ENCODE assay signal across 9 cellular contexts in genomic region chr6:170459451-170459850, GRCh38.
A peak's percentile ranks its signal among the peaks of the same experiment; 100 is the strongest.
DNase-seq lines count a peak whose midpoint lies in the region; ATAC-seq, FAIRE-seq and TF ChIP-seq lines count a peak whose summit lies in the region.
"Had no signal": no experiment of that assay in that cellular context is flagged by ENCODE, and none has a peak within 500 bp of the region (broad histone marks: within the 10 kb centered on the region; RNA-seq: fewer than 3 reads in every experiment).

No MANE protein-coding gene starts in this region.

- H3K27me3 Mint-ChIP-seq in astrocyte (ENCODE audit: low read depth, unreplicated experiment), result peaks cover 50% of the 10 kb centered on the region
- peaks cover 9% of the 10 kb centered on the region for H3K27me3 Mint-ChIP-seq in progenitor cell of endocrine pancreas

- H2BK15ac ChIP-seq in IMR-90 (ENCODE audit: low read depth, low read length), result peak overlapping the region; percentile 56; the same call in 1 of the 3 replicates

- peak overlapping the region; percentile 69 for H3K4ac ChIP-seq in IMR-90 (ENCODE audit: low read depth, low read length)

- no peaks in the 10 kb centered on the region for H3K36me3 Mint-ChIP-seq in astrocyte (ENCODE audit: low read depth, unreplicated experiment)
- H3K36me3 Mint-ChIP-seq in progenitor cell of endocrine pancreas (ENCODE audit: insufficient read depth), result no peaks in the 10 kb centered on the region

- H4K5ac ChIP-seq in IMR-90 (ENCODE audit: low read depth, low read length), result no peak overlapping the region; the same call in 1 of the 2 replicates

- ATAC-seq in IMR-90 (ENCODE audit: low read depth) (peak; percentile 78), psoas muscle (no peak)

- 0 out of 2 replicates have a peak overlapping the region, but pooled peaks have one; percentile 28 for H3K9ac ChIP-seq in IMR-90 (ENCODE audit: low read depth, low read length)
- H3K9ac ChIP-seq in astrocyte (ENCODE audit: low read length), result no peak overlapping the region
- H3K9ac ChIP-seq: KMS-11 had no signal

- intact Hi-C loops in IMR-90 (cut with micrococcal nuclease), result no loop called here
- intact Hi-C loops in psoas muscle (cut with DNase I), result no loop called here

- peak overlapping the region; percentile 76 for H2AK9ac ChIP-seq in IMR-90 (replicated peaks; ENCODE audit: low read depth, low read length, poor library complexity)

- no peaks in the 10 kb centered on the region for H3K79me2 ChIP-seq in astrocyte (ENCODE audit: insufficient read depth, low read length)

- 0 out of 2 replicates have a peak overlapping the region, but pooled peaks have one; percentile 59 for H3K23ac ChIP-seq in IMR-90 (ENCODE audit: low read depth, low read length)

- H3K27me3 ChIP-seq in IMR-90 (ENCODE audit: control insufficient read depth, insufficient read depth, low read length) (peaks cover 1% of the 10 kb centered on the region; the same call in 1 of the 2 replicates), astrocyte (ENCODE audit: insufficient read depth, low read length) (no peaks in the 10 kb centered on the region), psoas muscle (ENCODE audit: insufficient read depth in 3 of 3, low read length in 2 of 3) (no peaks in the 10 kb centered on the region)

- dilution Hi-C loops in IMR-90 (cut with HindIII; ENCODE audit: low sequenced_read_pairs, unreplicated experiment), result no loop called here

- BruUV-seq in IMR-90 (replicated peaks; lab: Mats Ljungman, UMichigan), result no TSS peak

- no peak for TF ChIP-seq POLR2A in IMR-90 (IDR thresholded peaks at IDR 0.05; ENCODE audit: low read depth, low read length)

- no peak overlapping the region; the same call in 1 of the 2 replicates for H2BK20ac ChIP-seq in IMR-90 (ENCODE audit: low read depth, low read length)

- H2BK5ac ChIP-seq in IMR-90 (ENCODE audit: low read depth, low read length, poor library complexity, severe bottlenecking), result no peak overlapping the region

- H4K8ac ChIP-seq in IMR-90 (ENCODE audit: low read depth in 2 of 2, low read length in 2 of 2), result peak overlapping the region in 1 of 2 experiments; percentile 69; a peak in 1 of 4 replicates

- peak overlapping the region; percentile 52; the same call in 1 of the 2 replicates for H2BK120ac ChIP-seq in IMR-90 (ENCODE audit: low read depth, low read length)

- no peak overlapping the region for H4K91ac ChIP-seq in IMR-90 (ENCODE audit: insufficient read depth, low read depth, low read length)

- WGBS in IMR-90 (ENCODE audit: extremely low coverage in 2 of 2, insufficient read length in 1 of 2), 2 experiments, result 9% methylated on average over 4 of the region's 6 CpGs; no CpG with 5 or more reads in 1 of the 2 experiments
- WGBS in psoas muscle, 3 donors, result 49 to 59% (median 54%) methylated on average over 6 of the region's 6 CpGs

- H3K36me3 ChIP-seq in IMR-90 (ENCODE audit: control insufficient read depth, insufficient read depth, low read length), result no peaks in the 10 kb centered on the region
- no peaks in the 10 kb centered on the region for H3K36me3 ChIP-seq in astrocyte (ENCODE audit: insufficient read depth, low read length)
- no peaks in the 10 kb centered on the region for H3K36me3 ChIP-seq in psoas muscle (ENCODE audit: insufficient read depth in 1 of 2, low read depth in 1 of 2)

- no peaks in the 10 kb centered on the region for H3K9me3 Mint-ChIP-seq in astrocyte (ENCODE audit: unreplicated experiment)
- no peaks in the 10 kb centered on the region for H3K9me3 Mint-ChIP-seq in progenitor cell of endocrine pancreas (ENCODE audit: low read depth)

- H3K4me3 ChIP-seq in IMR-90 (ENCODE audit: insufficient read depth, low read depth, low read length), result peak overlapping the region; percentile 47
- no peak overlapping the region for H3K4me3 ChIP-seq in astrocyte (ENCODE audit: insufficient read depth, low read depth, low read length)
- no peak overlapping the region for H3K4me3 ChIP-seq in psoas muscle

- no peak overlapping the region for H2AK5ac ChIP-seq in IMR-90 (ENCODE audit: low read depth, low read length)

- H3K9me3 ChIP-seq in IMR-90 (ENCODE audit: control insufficient read depth, insufficient read depth, low read length) (no peaks in the 10 kb centered on the region), astrocyte (ENCODE audit: insufficient read depth, low read depth, low read length) (no peaks in the 10 kb centered on the region), psoas muscle (no peaks in the 10 kb centered on the region)

- H3K4me1 Mint-ChIP-seq in astrocyte (ENCODE audit: low read depth, unreplicated experiment) (peaks cover 15% of the 10 kb centered on the region), progenitor cell of endocrine pancreas (ENCODE audit: low read depth) (peaks cover 6% of the 10 kb centered on the region)

- H3K4me1 ChIP-seq in IMR-90 (ENCODE audit: control insufficient read depth, insufficient read depth, low read length) (peaks cover 1% of the 10 kb centered on the region; the same call in 1 of the 2 replicates), astrocyte (ENCODE audit: insufficient read depth, low read length) (peaks cover 11% of the 10 kb centered on the region), psoas muscle (no peaks in the 10 kb centered on the region)

- 0 out of 2 replicates have a peak overlapping the region, but pooled peaks have one; percentile 17 for H3K18ac ChIP-seq in IMR-90 (ENCODE audit: low read depth, low read length)

- H2AFZ ChIP-seq in IMR-90 (replicated peaks; ENCODE audit: low read length, poor library complexity), result peak overlapping the region; percentile 93
- H2AFZ ChIP-seq in astrocyte (ENCODE audit: low read depth, low read length), result peak overlapping the region; percentile 18

- no peak overlapping the region for H3K56ac ChIP-seq in IMR-90 (ENCODE audit: extremely low read depth, insufficient read depth, low read length)

- TF ChIP-seq CTCF in GM20000 (IDR thresholded peaks at IDR 0.05; ENCODE audit: extremely low read depth, missing control alignments), result no peak
- no peak for TF ChIP-seq CTCF in IMR-90 (conservative IDR thresholded peaks at IDR 0.05; ENCODE audit: low read depth, low read length)
- no peak for TF ChIP-seq CTCF in astrocyte (IDR thresholded peaks at IDR 0.05; ENCODE audit: insufficient read depth, low read depth, low read length)
- no peak for TF ChIP-seq CTCF in psoas muscle (IDR thresholded peaks at IDR 0.05)
- no peak for TF ChIP-seq CTCF in progenitor cell of endocrine pancreas (IDR thresholded peaks at IDR 0.05; ENCODE audit: unreplicated experiment)

- H4K20me1 ChIP-seq in IMR-90 (ENCODE audit: insufficient read depth, low read length) (no peaks in the 10 kb centered on the region), astrocyte (ENCODE audit: insufficient read depth, low read length) (no peaks in the 10 kb centered on the region)

- H3K4me3 Mint-ChIP-seq in astrocyte (ENCODE audit: unreplicated experiment) (no peak overlapping the region), progenitor cell of endocrine pancreas (ENCODE audit: low read depth) (no peak overlapping the region)

- in situ Hi-C loops in IMR-90 (cut with MboI; ENCODE audit: low sequenced_read_pairs), result no loop called here

- FAIRE-seq in astrocyte (lab: Jason Lieb, UNC), result no peak

- H3K4me2 ChIP-seq in IMR-90 (ENCODE audit: low read depth, low read length) (peak overlapping the region; percentile 93), astrocyte (ENCODE audit: low read length) (peak overlapping the region; percentile 74)
- H3K4me2 ChIP-seq: KMS-11 had no signal

- POLR2A ChIA-PET in IMR-90 (lab: Charles Lee; ENCODE audit: unreplicated experiment), result no interaction called here

- no peak overlapping the region for H3K27ac ChIP-seq in IMR-90 (ENCODE audit: insufficient read depth, low read length)
- H3K27ac ChIP-seq in astrocyte (ENCODE audit: low read depth, low read length), result no peak overlapping the region
- no peak overlapping the region for H3K27ac ChIP-seq in psoas muscle
- H3K27ac ChIP-seq: KMS-11 had no signal

- H3K9me1 ChIP-seq in IMR-90 (ENCODE audit: insufficient read depth, low read length), result no peaks in the 10 kb centered on the region

- no peak for TF ChIP-seq RAD21 in IMR-90 (IDR thresholded peaks at IDR 0.05; ENCODE audit: low read length)

- H3K27ac Mint-ChIP-seq in astrocyte (ENCODE audit: unreplicated experiment) (no peak overlapping the region), progenitor cell of endocrine pancreas (no peak overlapping the region)

- DNase-seq in GDM1 (lab: John Stamatoyannopoulos, UW) (peak; percentile 35), GM20000 (ENCODE audit: low spot score) (peak; percentile 79), IMR-90 (peak; percentile 68), astrocyte (ENCODE audit: low read depth) (peak; percentile 42), psoas muscle (peak; percentile 50 to 57), NCI-H2107 (lab: John Stamatoyannopoulos, UW) (no peak), progenitor cell of endocrine pancreas (ENCODE audit: low spot score, unreplicated experiment) (no peak), NCI-H524 treated with DMSO at 0.1 percent for 48 hours (lab: John Stamatoyannopoulos, UW) (no peak)

- H3K14ac ChIP-seq in IMR-90 (replicated peaks; ENCODE audit: low read depth, low read length), result peak overlapping the region; percentile 87

- no peaks in the 10 kb centered on the region for H3K79me1 ChIP-seq in IMR-90 (ENCODE audit: low read depth in 1 of 2, low read length in 2 of 2)

- CTCF ChIA-PET in IMR-90 (lab: Yijun Ruan, JAX), result no interaction called here

TF ChIP-seq in IMR-90, 13 proteins besides CTCF, POLR2A, EP300 and RAD21:
- TF ChIP-seq FOS (IDR thresholded peaks at IDR 0.05; ENCODE audit: low read depth, low read length) (no peak), MXI1 (IDR thresholded peaks at IDR 0.05; ENCODE audit: borderline replicate concordance, low read depth, low read length) (peak; percentile 53; the same call in 1 of the 2 replicates)

Comparison
In these comparisons a context has a peak if more than half of its experiments do, and no peak if none do; other contexts are left out.
1. DNase-seq: peak in GDM1 (single experiment), GM20000 (single experiment), IMR-90 (single experiment), astrocyte (single experiment) and psoas muscle (2 of 2); none in NCI-H2107 (single experiment), progenitor cell of endocrine pancreas (single experiment) and NCI-H524 treated with DMSO at 0.1 percent for 48 hours (single experiment).